In the genomic region with DNA sequence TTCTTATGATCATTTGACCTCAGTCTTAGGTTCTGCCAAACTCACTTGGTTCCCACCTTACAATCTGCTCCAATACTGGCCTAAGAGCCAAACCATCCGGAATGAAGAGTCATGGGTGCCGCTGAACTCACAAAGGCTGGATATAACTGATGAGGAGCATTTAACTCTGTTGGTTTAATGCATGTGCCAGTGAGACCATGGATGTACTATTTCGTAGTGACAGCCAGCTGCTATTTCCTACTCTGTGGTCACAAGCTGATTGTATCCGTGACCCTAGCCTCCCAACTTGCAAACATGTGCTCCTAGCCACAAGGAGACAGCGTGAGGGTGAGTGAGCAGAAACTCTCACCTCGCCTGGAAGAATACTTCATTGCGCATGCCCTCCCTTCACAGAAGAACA, we compare ENCODE assay signal across 9 cellular contexts.
A peak's percentile ranks its signal among the peaks of the same experiment; 100 is the strongest.
DNase-seq lines count a peak whose midpoint lies in the region; ATAC-seq and TF ChIP-seq lines count a peak whose summit lies in the region.
"Had no signal": no experiment of that assay in that cellular context is flagged by ENCODE, and none has a peak within 500 bp of the region (broad histone marks: within the 10 kb centered on the region; RNA-seq: fewer than 3 reads in every experiment).

No MANE protein-coding gene starts in this region.

- TF ChIP-seq CTCF in dorsolateral prefrontal cortex (IDR thresholded peaks at IDR 0.05 in 54 of 56, conservative IDR thresholded peaks at IDR 0.05 in 2 of 56; ENCODE audit: low read depth in 1 of 56, partially characterized antibody in 56 of 56) (no peak), psoas muscle (IDR thresholded peaks at IDR 0.05) (no peak)

- H3K9ac ChIP-seq in HUES48 (ENCODE audit: low read depth, low read length), result no peak overlapping the region

- WGBS in psoas muscle, 3 donors, result 61 to 77% (median 71%) methylated on average over 7 of the region's 7 CpGs

- peak; percentile 63 for ATAC-seq in GM18505 (IDR thresholded peaks at IDR 0.05; ENCODE audit: unreplicated experiment)
- ATAC-seq in psoas muscle, result peak; percentile 68 to 83 (median 75)
- no peak for ATAC-seq in HG02973 (IDR thresholded peaks at IDR 0.05; ENCODE audit: unreplicated experiment)

- H3K27ac ChIP-seq in HUES48 (ENCODE audit: low read depth, low read length), result peak overlapping the region; percentile 22
- peak overlapping the region in 58 of 59 donors; percentile 9 to 89 (median 77) for H3K27ac ChIP-seq in dorsolateral prefrontal cortex
- peak overlapping the region; percentile 23 for H3K27ac ChIP-seq in psoas muscle
- H3K27ac ChIP-seq: neutrophil had no signal

- DNase-seq in dorsolateral prefrontal cortex (no peak), psoas muscle (no peak), GOT3 (lab: John Stamatoyannopoulos, UW) (no peak), middle frontal gyrus (ENCODE audit: extremely low spot score, low spot score) (no peak), NCI-H128 (lab: John Stamatoyannopoulos, UW; ENCODE audit: unreplicated experiment) (no peak)

- no peaks in the 10 kb centered on the region for H3K27me3 ChIP-seq in HUES48 (ENCODE audit: control insufficient read depth, insufficient read depth, low read length)
- H3K27me3 ChIP-seq in dorsolateral prefrontal cortex, result no peaks in the 10 kb centered on the region
- H3K27me3 ChIP-seq in psoas muscle (ENCODE audit: insufficient read depth in 3 of 3, low read length in 2 of 3), result no peaks in the 10 kb centered on the region
- H3K27me3 ChIP-seq: neutrophil had no signal

- no peak for TF ChIP-seq POLR2A in GM18505 (IDR thresholded peaks at IDR 0.05; ENCODE audit: borderline replicate concordance, extremely low read depth, insufficient read depth, insufficient read length)

- H3K9me3 ChIP-seq in HUES48 (ENCODE audit: control insufficient read depth, insufficient read depth, low read length) (no peaks in the 10 kb centered on the region), psoas muscle (no peaks in the 10 kb centered on the region)
- H3K9me3 ChIP-seq: neutrophil had no signal

- H3K4me3 ChIP-seq in HUES48 (ENCODE audit: low read depth, low read length) (no peak overlapping the region), dorsolateral prefrontal cortex (peak overlapping the region in 16 of 59 donors; percentile 1 to 38 (median 12)), psoas muscle (no peak overlapping the region)

- H3K4me1 ChIP-seq in HUES48 (ENCODE audit: control insufficient read depth, insufficient read depth, low read length), result no peaks in the 10 kb centered on the region; the same call in 1 of the 2 replicates
- peaks cover 4% of the 10 kb centered on the region for H3K4me1 ChIP-seq in psoas muscle

- intact Hi-C loops in dorsolateral prefrontal cortex (cut with DNase I), result loop anchor here (5.0 to 10.0 kb wide), 2 partner anchors 65 to 438 kb away; a partner anchor contains a TSS
- intact Hi-C loops in psoas muscle (cut with DNase I), result no loop called here

- H3K36me3 ChIP-seq in HUES48 (ENCODE audit: control insufficient read depth, insufficient read depth, low read length) (no peaks in the 10 kb centered on the region), psoas muscle (ENCODE audit: insufficient read depth in 1 of 2, low read depth in 1 of 2) (peaks cover 4 to 57% of the 10 kb centered on the region in 2 donors)
- H3K36me3 ChIP-seq: neutrophil had no signal

Comparison
In these comparisons a context has a peak if more than half of its experiments do, and no peak if none do; other contexts are left out.
1. H3K27ac ChIP-seq: peak in every context shown above with its lines; median percentile 77 in dorsolateral prefrontal cortex; 23 in psoas muscle; 22 in HUES48.
2. intact Hi-C loops: an anchor here in dorsolateral prefrontal cortex (5.0 to 10.0 kb wide); none called in psoas muscle.